ENCODE assay signal across 8 cellular contexts in the genomic region with DNA sequence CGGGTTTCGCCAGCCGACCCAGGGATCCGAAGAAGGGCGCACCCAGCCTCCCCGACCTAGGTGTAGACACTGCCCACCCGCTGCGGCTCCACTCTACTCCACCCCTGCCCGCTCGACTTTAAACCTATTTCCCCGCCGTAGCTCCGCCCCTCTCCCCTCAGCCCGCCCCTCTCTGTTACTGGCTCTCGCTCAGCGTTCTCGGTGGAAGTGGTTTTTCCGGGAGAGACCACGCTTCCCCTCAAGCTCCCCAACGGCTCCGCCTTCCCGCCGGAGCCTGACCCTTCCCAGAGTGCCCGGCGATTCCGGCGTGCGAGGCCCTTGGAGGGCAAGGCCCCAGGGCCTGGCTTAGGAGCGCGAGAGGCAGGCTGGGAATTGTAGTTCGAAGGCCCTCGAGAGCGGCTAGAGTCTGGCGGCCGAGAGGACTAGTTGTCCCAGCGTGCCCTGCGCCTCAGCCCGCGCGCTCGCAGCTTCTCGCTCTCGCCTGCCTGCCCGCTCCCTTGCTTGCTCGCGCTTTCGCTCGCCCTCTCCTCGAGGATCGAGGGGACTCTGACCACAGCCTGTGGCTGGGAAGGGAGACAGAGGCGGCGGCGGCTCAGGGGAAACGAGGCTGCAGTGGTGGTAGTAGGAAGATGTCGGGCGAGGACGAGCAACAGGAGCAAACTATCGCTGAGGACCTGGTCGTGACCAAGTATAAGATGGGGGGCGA. TPM values are rescaled to one million over a fixed set of nuclear protein-coding genes. Genes with fewer than 3 reads are reported as not detected.
A peak's percentile ranks its signal among the peaks of the same experiment; 100 is the strongest.
DNase-seq lines count a peak whose midpoint lies in the region; ATAC-seq, FAIRE-seq and TF ChIP-seq lines count a peak whose summit lies in the region.

Gene PA2G4, plus strand, starts transcription at position 451 of the 706 bp plus-strand sequence. Its CDS starts 179 bp downstream, at position 630.

- peaks cover 46 to 54% of the 10 kb centered on the region in 2 donors for H3K4me1 Mint-ChIP-seq in natural killer cell treated with Interleukin-12 subunit alpha and Interleukin-12 subunit beta and Interleukin-15 and Interleukin-18, amount 100 ng/mL, for 72 hours (ENCODE audit: low read depth in 2 of 2)

- no peak for TF ChIP-seq CTCF in Loucy (conservative IDR thresholded peaks at IDR 0.05; ENCODE audit: low read length)

- no peaks in the 10 kb centered on the region for H3K9me3 ChIP-seq in Loucy (ENCODE audit: insufficient read depth, low read depth, low read length)

- peaks cover 26% of the 10 kb centered on the region for H3K36me3 Mint-ChIP-seq in natural killer cell treated with Interleukin-12 subunit alpha and Interleukin-12 subunit beta and Interleukin-15 and Interleukin-18, amount 100 ng/mL, for 72 hours

- peaks cover 45% of the 10 kb centered on the region for H3K79me2 ChIP-seq in Loucy (ENCODE audit: insufficient read depth, low read length)

- peak within 1 kb of the TSS; percentile 99 for H3K4me2 ChIP-seq in Loucy (ENCODE audit: low read depth, low read length, poor library complexity, severe bottlenecking)

- peaks cover 5% of the 10 kb centered on the region for H3K27me3 ChIP-seq in Loucy (ENCODE audit: insufficient read depth, low read length, poor library complexity, severe bottlenecking)

- peak within 1 kb of the TSS; percentile 68 for H2AFZ ChIP-seq in Loucy (ENCODE audit: low read length)

- H3K36me3 ChIP-seq in Loucy (ENCODE audit: insufficient read depth, low read length) = peaks cover 24% of the 10 kb centered on the region; the same call in 1 of the 2 replicates

- H4K20me1 ChIP-seq in Loucy (ENCODE audit: insufficient read depth, low read length, poor library complexity, severe bottlenecking) = peaks cover 38% of the 10 kb centered on the region

- H3K4me3 Mint-ChIP-seq in natural killer cell treated with Interleukin-12 subunit alpha and Interleukin-12 subunit beta and Interleukin-15 and Interleukin-18, amount 100 ng/mL, for 72 hours = peak within 1 kb of the TSS; percentile 97

- H3K27ac Mint-ChIP-seq in natural killer cell treated with Interleukin-12 subunit alpha and Interleukin-12 subunit beta and Interleukin-15 and Interleukin-18, amount 100 ng/mL, for 72 hours = peak within 1 kb of the TSS; percentile 86 to 98

- peak; percentile 97 to 98 for ATAC-seq in natural killer cell treated with Interleukin-12 subunit alpha and Interleukin-12 subunit beta and Interleukin-15 and Interleukin-18, amount 100 ng/mL, for 72 hours
- peak; percentile 99 for ATAC-seq in stimulated activated naive CD8-positive, alpha-beta T cell treated with anti-CD3 and anti-CD28 coated beads, Interleukin-15, Interleukin-2, amounts not matched to agents 100 U/mL and 50 U/mL, for 24 hours

- no peaks in the 10 kb centered on the region; the same call in 1 of the 2 replicates for H3F3A ChIP-seq in Loucy (ENCODE audit: low read depth)

- peak; percentile 94 for TF ChIP-seq POLR2A in H54 (IDR thresholded peaks at IDR 0.05; ENCODE audit: low read depth, low read length)
- TF ChIP-seq POLR2A in Raji (IDR thresholded peaks at IDR 0.05; ENCODE audit: insufficient read depth, low read depth, low read length) = peak; percentile 94

- peaks cover 36% of the 10 kb centered on the region for H3K4me1 ChIP-seq in Loucy (ENCODE audit: insufficient read depth, low read length, poor library complexity, severe bottlenecking)

- H3K9ac ChIP-seq in Loucy (ENCODE audit: low read depth, low read length, poor library complexity, severe bottlenecking) = peak within 1 kb of the TSS; percentile 97

- DNase-seq in EL (peak; percentile 100), H54 (ENCODE audit: insufficient read length, low spot score) (peak; percentile 93), fibroblast of peridontal ligament (ENCODE audit: extremely low read depth) (peak; percentile 97)
- DNase-seq in activated T-helper 9 cell treated with anti-CD3 and anti-CD28 coated beads, Interleukin-2, amount 50 U/mL, for 16 hours (ENCODE audit: low read depth) = peak; percentile 95
- peak; percentile 99 for DNase-seq in natural killer cell treated with Interleukin-12 subunit alpha and Interleukin-12 subunit beta and Interleukin-15 and Interleukin-18, amount 100 ng/mL, for 72 hours (ENCODE audit: low spot score)
- peak; percentile 98 for DNase-seq in stimulated activated naive CD8-positive, alpha-beta T cell treated with anti-CD3 and anti-CD28 coated beads, Interleukin-15, Interleukin-2, amounts not matched to agents 100 U/mL and 50 U/mL, for 24 hours

- no peaks in the 10 kb centered on the region for H3K9me3 Mint-ChIP-seq in natural killer cell treated with Interleukin-12 subunit alpha and Interleukin-12 subunit beta and Interleukin-15 and Interleukin-18, amount 100 ng/mL, for 72 hours

- no peaks in the 10 kb centered on the region for H3K9me2 ChIP-seq in Loucy (replicated peaks; ENCODE audit: low read depth, low read length)

- no peaks in the 10 kb centered on the region for H3K27me3 Mint-ChIP-seq in natural killer cell treated with Interleukin-12 subunit alpha and Interleukin-12 subunit beta and Interleukin-15 and Interleukin-18, amount 100 ng/mL, for 72 hours

- H3K4me3 ChIP-seq in Loucy (ENCODE audit: low read length, poor library complexity, severe bottlenecking) = peak within 1 kb of the TSS; percentile 86

- FAIRE-seq in H54 (lab: Jason Lieb, UNC) = peak; percentile 81

RNA-seq across cellular contexts. Expression of gene PA2G4, which starts in this region (rescaled TPM):
- 100 to 1,000 TPM; 233 to 318 TPM for total RNA-seq in natural killer cell treated with Interleukin-12 subunit alpha and Interleukin-12 subunit beta and Interleukin-15 and Interleukin-18, amount 100 ng/mL, for 72 hours

Comparison
In these comparisons a context has a peak if more than half of its experiments do, and no peak if none do; other contexts are left out.
1. Peak in every context shown above with its lines: DNase-seq, ATAC-seq and H3K4me3 ChIP-seq.